17 cellular contexts compared by ENCODE assay signal in the genomic region with DNA sequence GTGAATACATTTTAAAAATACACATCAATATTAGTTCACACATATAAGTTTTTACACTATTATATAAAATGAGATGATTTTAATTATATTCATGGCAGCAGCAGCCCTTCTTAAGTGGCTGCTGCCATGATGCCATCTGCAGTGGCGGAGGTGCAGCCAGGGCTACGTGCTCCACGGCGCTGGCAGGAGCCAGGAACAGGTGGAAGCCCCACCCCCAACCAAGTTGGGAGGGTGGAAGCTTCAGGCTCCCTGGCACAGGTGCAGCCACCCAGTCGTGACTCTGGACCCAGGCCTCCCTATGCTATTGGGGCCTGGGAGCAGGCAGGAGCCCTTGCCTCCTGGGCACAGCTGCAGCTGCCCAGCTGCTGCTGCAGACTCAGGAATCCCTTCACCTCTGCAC.
DNase-seq lines count a peak whose midpoint lies in the region; ATAC-seq and TF ChIP-seq lines count a peak whose summit lies in the region.
"Had no signal": no experiment of that assay in that cellular context is flagged by ENCODE, and none has a peak within 500 bp of the region (broad histone marks: within the 10 kb centered on the region; RNA-seq: fewer than 3 reads in every experiment).

No MANE protein-coding gene starts in this region.

- H3K9me2 ChIP-seq in Karpas-422 (replicated peaks; ENCODE audit: insufficient read depth, low read length) = no peaks in the 10 kb centered on the region

- no peak overlapping the region for H3K4me2 ChIP-seq in Karpas-422 (ENCODE audit: low read depth, low read length, poor library complexity, severe bottlenecking)
- H3K4me2 ChIP-seq: BLaER1 treated with 17β-estradiol and CSF1 and Interleukin-3, amounts not matched to agents 10 nM and 100 nM had no signal

- H3K79me2 ChIP-seq in Karpas-422 (ENCODE audit: low read length) = no peaks in the 10 kb centered on the region

- H3K27me3 ChIP-seq in Karpas-422 (ENCODE audit: low read length) (no peaks in the 10 kb centered on the region), upper lobe of right lung (no peaks in the 10 kb centered on the region), ovary (no peaks in the 10 kb centered on the region), BE2C (no peaks in the 10 kb centered on the region)
- H3K27me3 ChIP-seq: BLaER1 treated with 17β-estradiol and CSF1 and Interleukin-3, amounts not matched to agents 10 nM and 100 nM had no signal

- no peaks in the 10 kb centered on the region for H3K36me3 Mint-ChIP-seq in chondrocyte (ENCODE audit: low read depth)
- H3K36me3 Mint-ChIP-seq: CD8-positive, alpha-beta T cell had no signal

- H3K4me1 Mint-ChIP-seq in chondrocyte (ENCODE audit: low read depth) = no peaks in the 10 kb centered on the region

- intact Hi-C loops in upper lobe of right lung (cut with DNase I) (no loop called here), ovary (cut with DNase I) (no loop called here)

- no peaks in the 10 kb centered on the region for H3K36me3 ChIP-seq in Karpas-422 (ENCODE audit: insufficient read depth, low read length)
- H3K36me3 ChIP-seq in upper lobe of right lung = no peaks in the 10 kb centered on the region
- no peaks in the 10 kb centered on the region for H3K36me3 ChIP-seq in ovary
- H3K36me3 ChIP-seq in BE2C = no peaks in the 10 kb centered on the region
- H3K36me3 ChIP-seq: BLaER1 treated with 17β-estradiol and CSF1 and Interleukin-3, amounts not matched to agents 10 nM and 100 nM had no signal

- H4K20me1 ChIP-seq in Karpas-422 (ENCODE audit: insufficient read depth, low read depth, low read length) = no peaks in the 10 kb centered on the region
- H4K20me1 ChIP-seq: BLaER1 treated with 17β-estradiol and CSF1 and Interleukin-3, amounts not matched to agents 10 nM and 100 nM had no signal

- ATAC-seq in upper lobe of right lung = peak; percentile 14
- ATAC-seq in GM21528 (IDR thresholded peaks at IDR 0.05; ENCODE audit: low FRiP score, unreplicated experiment) = no peak
- ATAC-seq: CD8-positive, alpha-beta T cell had no signal

- H3K4me1 ChIP-seq in Karpas-422 (ENCODE audit: low read length) (no peaks in the 10 kb centered on the region), upper lobe of right lung (no peaks in the 10 kb centered on the region), ovary (ENCODE audit: insufficient read depth) (no peaks in the 10 kb centered on the region), BE2C (no peaks in the 10 kb centered on the region; the same call in 1 of the 2 replicates)
- H3K4me1 ChIP-seq: BLaER1 treated with 17β-estradiol and CSF1 and Interleukin-3, amounts not matched to agents 10 nM and 100 nM had no signal

- H3K9me3 Mint-ChIP-seq in chondrocyte (ENCODE audit: low read depth) = no peaks in the 10 kb centered on the region
- H3K9me3 Mint-ChIP-seq: CD4-positive, alpha-beta T cell had no signal

- H3K27me3 Mint-ChIP-seq in chondrocyte (ENCODE audit: low read depth) = no peaks in the 10 kb centered on the region
- H3K27me3 Mint-ChIP-seq: CD4-positive, alpha-beta T cell had no signal

- no peak for TF ChIP-seq POLR2A in ovary (IDR thresholded peaks at IDR 0.05)

- DNase-seq in Karpas-422 (no peak), NCI-H2171 (lab: John Stamatoyannopoulos, UW) (peak; percentile 13), chondrocyte (ENCODE audit: low spot score) (peak; percentile 71), upper lobe of right lung (no peak), ovary (no peak), BE2C (no peak)
- DNase-seq: 8988T; ACHN; Caco-2; Calu3; CD4-positive, alpha-beta T cell; CD8-positive, alpha-beta T cell; DMS79 treated with DMSO at 0.1 percent for 48 hours; GF-D8 had no signal

- no peak overlapping the region for H3K27ac ChIP-seq in Karpas-422 (ENCODE audit: low read length)
- H3K27ac ChIP-seq in upper lobe of right lung = no peak overlapping the region
- no peak overlapping the region for H3K27ac ChIP-seq in ovary
- H3K27ac ChIP-seq: BLaER1 treated with 17β-estradiol and CSF1 and Interleukin-3, amounts not matched to agents 10 nM and 100 nM; C4-2B had no signal

- TF ChIP-seq CTCF in chondrocyte (IDR thresholded peaks at IDR 0.05) = no peak
- TF ChIP-seq CTCF in upper lobe of right lung (IDR thresholded peaks at IDR 0.05) = no peak
- no peak for TF ChIP-seq CTCF in ovary (IDR thresholded peaks at IDR 0.05)
- TF ChIP-seq CTCF in BE2C (IDR thresholded peaks at IDR 0.05; ENCODE audit: low read depth, low read length) = no peak

- no peak overlapping the region for H3K27ac Mint-ChIP-seq in chondrocyte (ENCODE audit: unreplicated experiment)
- H3K27ac Mint-ChIP-seq: CD4-positive, alpha-beta T cell; CD8-positive, alpha-beta T cell had no signal

- no peak for TF ChIP-seq EP300 in ovary (IDR thresholded peaks at IDR 0.05)

- 89 to 95% (median 91%) methylated on average over 5 of the region's 5 CpGs for WGBS in ovary, 3 donors

- no peak overlapping the region for H3K4me3 ChIP-seq in Karpas-422 (ENCODE audit: low read length)
- no peak overlapping the region for H3K4me3 ChIP-seq in upper lobe of right lung
- H3K4me3 ChIP-seq in ovary = no peak overlapping the region
- H3K4me3 ChIP-seq in BE2C (ENCODE audit: low read depth, low read length) = no peak overlapping the region
- H3K4me3 ChIP-seq: BLaER1 treated with 17β-estradiol and CSF1 and Interleukin-3, amounts not matched to agents 10 nM and 100 nM had no signal

- no peak overlapping the region for H3K4me3 Mint-ChIP-seq in chondrocyte (ENCODE audit: unreplicated experiment)
- H3K4me3 Mint-ChIP-seq: CD4-positive, alpha-beta T cell; CD8-positive, alpha-beta T cell had no signal

- peak overlapping the region; percentile 63; the same call in 1 of the 2 replicates for H2AFZ ChIP-seq in Karpas-422 (ENCODE audit: low read length)

- H3K9ac ChIP-seq in Karpas-422 (ENCODE audit: low read length) = no peak overlapping the region
- H3K9ac ChIP-seq: BLaER1 treated with 17β-estradiol and CSF1 and Interleukin-3, amounts not matched to agents 10 nM and 100 nM had no signal

- H3K9me3 ChIP-seq in Karpas-422 (ENCODE audit: low read length) (no peaks in the 10 kb centered on the region), upper lobe of right lung (no peaks in the 10 kb centered on the region), ovary (no peaks in the 10 kb centered on the region), BE2C (no peaks in the 10 kb centered on the region)
- H3K9me3 ChIP-seq: BLaER1 treated with 17β-estradiol and CSF1 and Interleukin-3, amounts not matched to agents 10 nM and 100 nM; Caco-2 had no signal

Comparison
In these comparisons a context has a peak if more than half of its experiments do, and no peak if none do; other contexts are left out.
1. DNase-seq: peak in NCI-H2171 (single experiment) and chondrocyte (single experiment); none in Karpas-422 (single experiment), upper lobe of right lung (single experiment), ovary (0 of 5) and BE2C (single experiment).